ENCODE assay signal across 31 cellular contexts in the genomic region with DNA sequence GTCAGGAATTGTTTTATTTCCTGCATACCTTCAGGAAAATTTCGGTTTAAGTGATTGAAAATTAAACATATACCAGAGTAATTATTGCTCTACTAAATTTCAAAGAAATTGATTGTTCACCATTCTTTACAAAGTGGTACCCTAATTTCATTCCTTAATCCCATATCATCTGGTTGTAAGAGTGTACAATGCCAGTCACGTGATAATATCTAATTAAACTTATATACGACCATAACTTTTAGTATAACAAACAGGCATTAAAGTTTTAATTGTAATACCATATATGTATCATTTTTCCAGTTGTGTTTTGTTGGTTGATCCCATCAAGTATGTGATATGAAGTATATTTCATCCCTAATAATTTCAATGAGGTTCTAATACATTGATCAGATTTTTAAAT.
"Had no signal": no experiment of that assay in that cellular context is flagged by ENCODE, and none has a peak within 500 bp of the region (broad histone marks: within the 10 kb centered on the region; RNA-seq: fewer than 3 reads in every experiment).

No MANE protein-coding gene starts in this region.

- H3K4me3 ChIP-seq: MG63 had no signal

- H3K4me2 ChIP-seq: KMS-11 had no signal

- DNase-seq: Karpas-422, Kasumi-1, MG63, MM.1S, MV-4-11, NCI-H1048, NCI-H1092, NCI-H1092 treated with DMSO at 0.1 percent for 48 hours, NCI-H1105, NCI-H1105 treated with DMSO at 0.1 percent for 48 hours, NCI-H1417 treated with DMSO at 0.1 percent for 48 hours, NCI-H1436, NCI-H1436 treated with DMSO at 0.1 percent for 48 hours, NCI-H1694, NCI-H1694 treated with DMSO at 0.1 percent for 48 hours, NCI-H187, NCI-H187 treated with DMSO at 0.1 percent for 48 hours, NCI-H2029, NCI-H2029 treated with DMSO at 0.1 percent for 48 hours, NCI-H2081 treated with DMSO at 0.1 percent for 48 hours, NCI-H2107, NCI-H2171, NCI-H2171 treated with DMSO at 0.1 percent for 48 hours, NCI-H2227 treated with DMSO at 0.1 percent for 48 hours, NCI-H226, NCI-H345, NCI-H446, NCI-H446 treated with DMSO at 0.1 percent for 48 hours, NCI-H510A, NCI-H510A treated with DMSO at 0.1 percent for 48 hours had no signal

- H3K9me3 ChIP-seq: MG63 had no signal

- H3K27ac ChIP-seq: KMS-11 had no signal

- H3K9ac ChIP-seq: KMS-11 had no signal

- H3K27me3 ChIP-seq: MG63 had no signal

- H3K36me3 ChIP-seq: MG63 had no signal
